Comparison of ENCODE assay signal across 8 cellular contexts in genomic region chr14:39114073-39114838, GRCh38. TPM values are rescaled to one million over a fixed set of nuclear protein-coding genes. Genes with fewer than 3 reads are reported as not detected.
DNase-seq lines count a peak whose midpoint lies in the region; ATAC-seq and TF ChIP-seq lines count a peak whose summit lies in the region.

GEMIN2 (plus strand) TSS chr14:39114323; CDS start chr14:39114339, 16 bp downstream.

- intact Hi-C loops in activated T-helper 2 cell treated with anti-CD3 and anti-CD28 coated beads, Interferon-gamma antibody, Interleukin-2, Interleukin-4, amounts not matched to agents 10 μg/mL and 5 μg/mL and 100 μg/mL, durations not matched to agents 14 hours and 24 hours and 36 hours (cut with micrococcal nuclease) = loop anchor here (1.0 to 5.0 kb wide), 7 partner anchors 11 to 268 kb away; partner anchors contain the start of genes SEC23A and TRAPPC6B
- intact Hi-C loops in natural killer cell (cut with micrococcal nuclease) = loop anchor here (1.0 to 5.0 kb wide), 4 partner anchors 11 to 153 kb away; partner anchors contain the start of genes PNN, SEC23A and TRAPPC6B

- peak within 1 kb of the TSS; percentile 96 for H3K4me3 Mint-ChIP-seq in activated T-helper 2 cell treated with anti-CD3 and anti-CD28 coated beads, Interferon-gamma antibody, Interleukin-2, Interleukin-4, amounts not matched to agents 10 μg/mL and 5 μg/mL and 100 μg/mL, durations not matched to agents 14 hours and 24 hours and 36 hours (ENCODE audit: low read depth)
- peak within 1 kb of the TSS; percentile 95 for H3K4me3 Mint-ChIP-seq in natural killer cell

- H3K27ac ChIP-seq in RWPE2 (ENCODE audit: poor library complexity, severe bottlenecking) = peak within 1 kb of the TSS; percentile 51

- H3K36me3 Mint-ChIP-seq in activated T-helper 2 cell treated with anti-CD3 and anti-CD28 coated beads, Interferon-gamma antibody, Interleukin-2, Interleukin-4, amounts not matched to agents 10 μg/mL and 5 μg/mL and 100 μg/mL, durations not matched to agents 14 hours and 24 hours and 36 hours (ENCODE audit: low read depth) = peaks cover 17% of the 10 kb centered on the region
- H3K36me3 Mint-ChIP-seq in natural killer cell = no peaks in the 10 kb centered on the region

- ATAC-seq in RWPE2 (ENCODE audit: low read depth) (peak; percentile 98), natural killer cell (peak; percentile 98)

- no peaks in the 10 kb centered on the region for H3K9me3 Mint-ChIP-seq in activated T-helper 2 cell treated with anti-CD3 and anti-CD28 coated beads, Interferon-gamma antibody, Interleukin-2, Interleukin-4, amounts not matched to agents 10 μg/mL and 5 μg/mL and 100 μg/mL, durations not matched to agents 14 hours and 24 hours and 36 hours
- no peaks in the 10 kb centered on the region for H3K9me3 Mint-ChIP-seq in natural killer cell

- peaks cover 32% of the 10 kb centered on the region for H3K36me3 ChIP-seq in RWPE2 (ENCODE audit: low read depth)

- no peak for TF ChIP-seq CTCF in RWPE2 (IDR thresholded peaks at IDR 0.05; ENCODE audit: poor library complexity, severe bottlenecking)
- no peak for TF ChIP-seq CTCF in natural killer cell (IDR thresholded peaks at IDR 0.05)

- H3K4me1 Mint-ChIP-seq in activated T-helper 2 cell treated with anti-CD3 and anti-CD28 coated beads, Interferon-gamma antibody, Interleukin-2, Interleukin-4, amounts not matched to agents 10 μg/mL and 5 μg/mL and 100 μg/mL, durations not matched to agents 14 hours and 24 hours and 36 hours (ENCODE audit: low read depth) = peaks cover 18% of the 10 kb centered on the region
- peaks cover 12 to 15% of the 10 kb centered on the region in 2 donors for H3K4me1 Mint-ChIP-seq in natural killer cell

- peak within 1 kb of the TSS; percentile 74 for H3K4me3 ChIP-seq in RWPE2 (ENCODE audit: severe bottlenecking)

- peak within 1 kb of the TSS; percentile 96 for H3K27ac Mint-ChIP-seq in activated T-helper 2 cell treated with anti-CD3 and anti-CD28 coated beads, Interferon-gamma antibody, Interleukin-2, Interleukin-4, amounts not matched to agents 10 μg/mL and 5 μg/mL and 100 μg/mL, durations not matched to agents 14 hours and 24 hours and 36 hours
- peak within 1 kb of the TSS; percentile 91 to 94 for H3K27ac Mint-ChIP-seq in natural killer cell

- peak; percentile 94 for DNase-seq in EH (ENCODE audit: low read depth)
- DNase-seq in H4 (ENCODE audit: low spot score) = peak; percentile 94
- DNase-seq in LoVo (ENCODE audit: low spot score) = peak; percentile 98
- DNase-seq in RWPE2 (ENCODE audit: low spot score) = peak; percentile 95
- DNase-seq in activated T-helper 2 cell treated with anti-CD3 and anti-CD28 coated beads, Interferon-gamma antibody, Interleukin-2, Interleukin-4, amounts not matched to agents 10 μg/mL and 5 μg/mL and 100 μg/mL, durations not matched to agents 14 hours and 24 hours and 36 hours (ENCODE audit: low spot score) = peak; percentile 94
- peak; percentile 95 for DNase-seq in fibroblast of peridontal ligament (ENCODE audit: extremely low read depth)
- DNase-seq in natural killer cell = peak; percentile 91
- peak; percentile 90 for DNase-seq in stimulated activated naive CD4-positive, alpha-beta T cell treated with Interleukin-2 at 50 U/mL for 16 hours (lab: John Stamatoyannopoulos, UW)

- no peaks in the 10 kb centered on the region for H3K27me3 ChIP-seq in RWPE2 (ENCODE audit: insufficient read depth, poor library complexity, severe bottlenecking)

- H3K4me1 ChIP-seq in RWPE2 (ENCODE audit: insufficient read depth, poor library complexity, severe bottlenecking) = peaks cover 8% of the 10 kb centered on the region

- H3K9me3 ChIP-seq in RWPE2 (ENCODE audit: severe bottlenecking) = no peaks in the 10 kb centered on the region

- H3K27me3 Mint-ChIP-seq in activated T-helper 2 cell treated with anti-CD3 and anti-CD28 coated beads, Interferon-gamma antibody, Interleukin-2, Interleukin-4, amounts not matched to agents 10 μg/mL and 5 μg/mL and 100 μg/mL, durations not matched to agents 14 hours and 24 hours and 36 hours (ENCODE audit: low read depth) = no peaks in the 10 kb centered on the region
- H3K27me3 Mint-ChIP-seq in natural killer cell (ENCODE audit: low read depth in 2 of 2) = peaks cover 4 to 7% of the 10 kb centered on the region in 2 donors

RNA-seq across cellular contexts. Expression of gene GEMIN2, which starts in this region (rescaled TPM):
- total RNA-seq in H4 (2014; rRNA removed; shearing (Covaris generic)) = 50.3 and 63.7 TPM in 2 replicates
- total RNA-seq in activated T-helper 2 cell treated with anti-CD3 and anti-CD28 coated beads, Interferon-gamma antibody, Interleukin-2, Interleukin-4, amounts not matched to agents 10 μg/mL and 5 μg/mL and 100 μg/mL, durations not matched to agents 14 hours and 24 hours and 36 hours = 22.0 and 22.1 TPM in 2 replicates
- 10 to 100 TPM in 1 of 3 donors, 1 to 10 TPM in 2; 8.4 to 12.8 (median 10.0) TPM for total RNA-seq in natural killer cell

Comparison
In these comparisons a context has a peak if more than half of its experiments do, and no peak if none do; other contexts are left out.
1. Peak in every context shown above with its lines: DNase-seq, ATAC-seq, H3K4me3 ChIP-seq and H3K27ac ChIP-seq.